12 cellular contexts compared by ENCODE assay signal in genomic region chr22:46936378-46936916, GRCh38.
DNase-seq lines count a peak whose midpoint lies in the region; ATAC-seq, FAIRE-seq and TF ChIP-seq lines count a peak whose summit lies in the region.
"Had no signal": no experiment of that assay in that cellular context is flagged by ENCODE, and none has a peak within 500 bp of the region (broad histone marks: within the 10 kb centered on the region; RNA-seq: fewer than 3 reads in every experiment).

No MANE protein-coding gene starts in this region.

- no peak for ATAC-seq in activated CD8-positive, alpha-beta memory T cell treated with anti-CD3 and anti-CD28 coated beads, Interleukin-2, amount 10 ng/mL, durations not matched to agents 7 days and 5 days
- peak; percentile 62 to 77 (median 74) for ATAC-seq in right lobe of liver
- ATAC-seq in GM18498 (IDR thresholded peaks at IDR 0.05; ENCODE audit: unreplicated experiment), result no peak

- H3K27ac Mint-ChIP-seq in activated CD8-positive, alpha-beta memory T cell treated with anti-CD3 and anti-CD28 coated beads, Interleukin-2, amount 10 ng/mL, durations not matched to agents 7 days and 5 days, result no peak overlapping the region
- H3K27ac Mint-ChIP-seq in type B pancreatic cell, result peak overlapping the region; percentile 80

- H3K4me1 Mint-ChIP-seq in activated CD8-positive, alpha-beta memory T cell treated with anti-CD3 and anti-CD28 coated beads, Interleukin-2, amount 10 ng/mL, durations not matched to agents 7 days and 5 days, result peaks cover 44% of the 10 kb centered on the region
- peaks cover 24% of the 10 kb centered on the region for H3K4me1 Mint-ChIP-seq in type B pancreatic cell (ENCODE audit: unreplicated experiment)

- intact Hi-C loops in right lobe of liver (cut with DNase I), result loop anchor here in 1 of 2 donors (10.0 kb wide), 1 partner anchor 122 kb away; no protein-coding TSS in a partner anchor

- H3K4me1 ChIP-seq in right lobe of liver, result peaks cover 0 to 35% (median 10%) of the 10 kb centered on the region in 4 donors
- H3K4me1 ChIP-seq: prostate gland had no signal

- TF ChIP-seq CTCF in astrocyte of the cerebellum (IDR thresholded peaks at IDR 0.05; ENCODE audit: low read depth, low read length, missing control alignments), result no peak
- TF ChIP-seq CTCF in right lobe of liver (IDR thresholded peaks at IDR 0.05), result no peak
- TF ChIP-seq CTCF in type B pancreatic cell (conservative IDR thresholded peaks at IDR 0.05), result no peak

- DNase-seq in activated CD8-positive, alpha-beta memory T cell treated with anti-CD3 and anti-CD28 coated beads, Interleukin-2, amount 10 ng/mL, durations not matched to agents 7 days and 5 days, result peak; percentile 35
- DNase-seq in activated CD8-positive, alpha-beta memory T cell treated with anti-CD3 and anti-CD28 coated beads, Interleukin-2, amount 50 U/mL, for 4 hours, result no peak
- DNase-seq in astrocyte of the cerebellum (ENCODE audit: low read depth) (peak; percentile 36), right lobe of liver (peak; percentile 72 to 90 (median 81)), type B pancreatic cell (ENCODE audit: extremely low spot score, unreplicated experiment) (no peak), COLO829 (ENCODE audit: low spot score) (no peak), frontal cortex (ENCODE audit: low spot score in 2 of 2) (no peak)
- DNase-seq: Kasumi-1 had no signal

- peak overlapping the region; percentile 53 to 98 (median 82) for H3K27ac ChIP-seq in right lobe of liver
- H3K27ac ChIP-seq: prostate gland had no signal

- no peak overlapping the region for H3K4me3 Mint-ChIP-seq in activated CD8-positive, alpha-beta memory T cell treated with anti-CD3 and anti-CD28 coated beads, Interleukin-2, amount 10 ng/mL, durations not matched to agents 7 days and 5 days
- H3K4me3 Mint-ChIP-seq in type B pancreatic cell, result peak overlapping the region; percentile 17

- no peak overlapping the region for H3K4me3 ChIP-seq in astrocyte of the cerebellum (ENCODE audit: low read depth, low read length)
- H3K4me3 ChIP-seq in right lobe of liver, result peak overlapping the region in 1 of 3 donors; percentile 31
- H3K4me3 ChIP-seq: prostate gland had no signal

- in situ Hi-C loops in astrocyte of the cerebellum (cut with HindIII; ENCODE audit: low sequenced_read_pairs), result no loop called here

- peaks cover 0 to under 1% (median 0%) of the 10 kb centered on the region in 4 donors for H3K36me3 ChIP-seq in right lobe of liver
- H3K36me3 ChIP-seq: prostate gland had no signal

- no peaks in the 10 kb centered on the region for H3K27me3 ChIP-seq in right lobe of liver

- H3K9me3 Mint-ChIP-seq in activated CD8-positive, alpha-beta memory T cell treated with anti-CD3 and anti-CD28 coated beads, Interleukin-2, amount 10 ng/mL, durations not matched to agents 7 days and 5 days (ENCODE audit: low read depth), result no peaks in the 10 kb centered on the region
- no peaks in the 10 kb centered on the region for H3K9me3 Mint-ChIP-seq in type B pancreatic cell

- no peaks in the 10 kb centered on the region for H3K27me3 Mint-ChIP-seq in activated CD8-positive, alpha-beta memory T cell treated with anti-CD3 and anti-CD28 coated beads, Interleukin-2, amount 10 ng/mL, durations not matched to agents 7 days and 5 days
- H3K27me3 Mint-ChIP-seq in type B pancreatic cell, result no peaks in the 10 kb centered on the region

- no peak for TF ChIP-seq POLR2A in right lobe of liver (IDR thresholded peaks at IDR 0.05)

- 17% methylated on average over 11 of the region's 12 CpGs for WGBS in right lobe of liver (ENCODE audit: insufficient coverage, low coverage, low lambda C conversion rate, missing lambda C conversion rate)

- peaks cover 12% of the 10 kb centered on the region for H3K36me3 Mint-ChIP-seq in activated CD8-positive, alpha-beta memory T cell treated with anti-CD3 and anti-CD28 coated beads, Interleukin-2, amount 10 ng/mL, durations not matched to agents 7 days and 5 days
- H3K36me3 Mint-ChIP-seq in type B pancreatic cell, result peaks cover 14% of the 10 kb centered on the region

- no peaks in the 10 kb centered on the region for H3K9me3 ChIP-seq in right lobe of liver
- H3K9me3 ChIP-seq: prostate gland had no signal

- CTCF ChIA-PET in activated CD8-positive, alpha-beta memory T cell treated with anti-CD3 and anti-CD28 coated beads, Interleukin-2, amount 10 ng/mL, durations not matched to agents 7 days and 5 days (lab: Charles Lee), result no interaction called here

- FAIRE-seq in frontal cortex (lab: Jason Lieb, UNC), result no peak
- FAIRE-seq: endometrium, urothelium cell line had no signal

Comparison
In these comparisons a context has a peak if more than half of its experiments do, and no peak if none do; other contexts are left out.
1. DNase-seq: peak in activated CD8-positive, alpha-beta memory T cell treated with anti-CD3 and anti-CD28 coated beads, Interleukin-2, amount 10 ng/mL, durations not matched to agents 7 days and 5 days (single experiment), astrocyte of the cerebellum (single experiment) and right lobe of liver (3 of 3); none in activated CD8-positive, alpha-beta memory T cell treated with anti-CD3 and anti-CD28 coated beads, Interleukin-2, amount 50 U/mL, for 4 hours (single experiment), type B pancreatic cell (single experiment), COLO829 (single experiment) and frontal cortex (0 of 2).
2. ATAC-seq: peak in right lobe of liver (4 of 4); none in activated CD8-positive, alpha-beta memory T cell treated with anti-CD3 and anti-CD28 coated beads, Interleukin-2, amount 10 ng/mL, durations not matched to agents 7 days and 5 days (single experiment) and GM18498 (single experiment).